In genomic region chr9:80097476-80097875, GRCh38 we compare ENCODE assay signal across 18 cellular contexts.
DNase-seq lines count a peak whose midpoint lies in the region; ATAC-seq and TF ChIP-seq lines count a peak whose summit lies in the region.
"Had no signal": no experiment of that assay in that cellular context is flagged by ENCODE, and none has a peak within 500 bp of the region (broad histone marks: within the 10 kb centered on the region; RNA-seq: fewer than 3 reads in every experiment).

No MANE protein-coding gene starts in this region.

- DNase-seq in stimulated activated naive CD8-positive, alpha-beta T cell treated with anti-CD3 and anti-CD28 coated beads, Interleukin-15, Interleukin-2, amounts not matched to agents 100 U/mL and 50 U/mL, for 24 hours: no peak
- DNase-seq in epithelial cell of esophagus (ENCODE audit: low read depth) (peak; percentile 15), spleen (no peak), lower leg skin (ENCODE audit: low spot score in 2 of 2) (no peak)
- no peak for DNase-seq in stimulated activated naive B cell treated with anti-CD40 and anti-IgM and Interleukin-4, amounts not matched to agents 10 μg/mL and 1 μg/mL and 100 μg/mL, for 72 hours
- DNase-seq: Caco-2; CD4-positive, CD25-positive, alpha-beta regulatory T cell; CD8-positive, alpha-beta T cell; DMS153; DND-41; GOT3; H9 had no signal

- no peaks in the 10 kb centered on the region for H3K27me3 ChIP-seq in spleen (replicated peaks in 1 of 7)
- H3K27me3 ChIP-seq: BLaER1 had no signal

- no peak overlapping the region for H3K4me3 Mint-ChIP-seq in stimulated activated naive CD8-positive, alpha-beta T cell treated with anti-CD3 and anti-CD28 coated beads, Interleukin-15, Interleukin-2, amounts not matched to agents 100 ng/mL and 50 ng/mL, for 24 hours
- H3K4me3 Mint-ChIP-seq in stimulated activated naive B cell treated with anti-CD40 and anti-IgM and Interleukin-4, amounts not matched to agents 10 μg/mL and 1 μg/mL and 100 μg/mL, for 72 hours: no peak overlapping the region
- H3K4me3 Mint-ChIP-seq: B cell; CD4-positive, CD25-positive, alpha-beta regulatory T cell; CD8-positive, alpha-beta T cell; H9 had no signal

- TF ChIP-seq CTCF in epithelial cell of esophagus (IDR thresholded peaks at IDR 0.05; ENCODE audit: insufficient read depth, low read depth, low read length, missing control alignments) (no peak), spleen (IDR thresholded peaks at IDR 0.05 in 8 of 11, conservative IDR thresholded peaks at IDR 0.05 in 3 of 11) (no peak), lower leg skin (IDR thresholded peaks at IDR 0.05) (no peak)

- no peaks in the 10 kb centered on the region for H3K27me3 Mint-ChIP-seq in stimulated activated naive CD8-positive, alpha-beta T cell treated with anti-CD3 and anti-CD28 coated beads, Interleukin-15, Interleukin-2, amounts not matched to agents 100 ng/mL and 50 ng/mL, for 24 hours
- no peaks in the 10 kb centered on the region for H3K27me3 Mint-ChIP-seq in stimulated activated naive B cell treated with anti-CD40 and anti-IgM and Interleukin-4, amounts not matched to agents 10 μg/mL and 1 μg/mL and 100 μg/mL, for 72 hours
- H3K27me3 Mint-ChIP-seq: B cell; CD4-positive, CD25-positive, alpha-beta regulatory T cell had no signal

- no peak for ATAC-seq in stimulated activated naive CD8-positive, alpha-beta T cell treated with anti-CD3 and anti-CD28 coated beads, Interleukin-15, Interleukin-2, amounts not matched to agents 100 U/mL and 50 U/mL, for 24 hours
- no peak for ATAC-seq in stimulated activated naive B cell treated with anti-CD40 and anti-IgM and Interleukin-4, amounts not matched to agents 10 μg/mL and 1 μg/mL and 100 μg/mL, for 72 hours (replicated peaks)
- ATAC-seq: CD8-positive, alpha-beta T cell; HCT116 had no signal

- no peaks in the 10 kb centered on the region for H3K4me1 ChIP-seq in spleen
- H3K4me1 ChIP-seq: Caco-2 had no signal

- no peak overlapping the region for H3K27ac ChIP-seq in spleen
- H3K27ac ChIP-seq: 22Rv1, BLaER1, C4-2B had no signal

- TF ChIP-seq POLR2A in spleen (IDR thresholded peaks at IDR 0.05) (no peak), lower leg skin (IDR thresholded peaks at IDR 0.05) (no peak)

- H3K27ac Mint-ChIP-seq in stimulated activated naive CD8-positive, alpha-beta T cell treated with anti-CD3 and anti-CD28 coated beads, Interleukin-15, Interleukin-2, amounts not matched to agents 100 ng/mL and 50 ng/mL, for 24 hours: peak overlapping the region; percentile 26
- H3K27ac Mint-ChIP-seq in stimulated activated naive B cell treated with anti-CD40 and anti-IgM and Interleukin-4, amounts not matched to agents 10 μg/mL and 1 μg/mL and 100 μg/mL, for 72 hours: peak overlapping the region; percentile 7
- H3K27ac Mint-ChIP-seq: B cell; CD4-positive, CD25-positive, alpha-beta regulatory T cell; CD8-positive, alpha-beta T cell; H9 had no signal

- peaks cover 25% of the 10 kb centered on the region for H3K4me1 Mint-ChIP-seq in stimulated activated naive CD8-positive, alpha-beta T cell treated with anti-CD3 and anti-CD28 coated beads, Interleukin-15, Interleukin-2, amounts not matched to agents 100 ng/mL and 50 ng/mL, for 24 hours (ENCODE audit: low read depth)
- peaks cover 20 to 40% of the 10 kb centered on the region in 2 donors for H3K4me1 Mint-ChIP-seq in stimulated activated naive B cell treated with anti-CD40 and anti-IgM and Interleukin-4, amounts not matched to agents 10 μg/mL and 1 μg/mL and 100 μg/mL, for 72 hours
- H3K4me1 Mint-ChIP-seq: CD4-positive, CD25-positive, alpha-beta regulatory T cell; H9 had no signal

- H3K36me3 ChIP-seq in spleen: no peaks in the 10 kb centered on the region
- H3K36me3 ChIP-seq: BLaER1 had no signal

- H3K9me3 ChIP-seq in spleen: peaks cover 0 to 7% (median 0%) of the 10 kb centered on the region in 8 donors
- H3K9me3 ChIP-seq: BLaER1, Caco-2 had no signal

- H3K4me3 ChIP-seq in epithelial cell of esophagus (ENCODE audit: low read length): no peak overlapping the region
- no peak overlapping the region for H3K4me3 ChIP-seq in spleen
- H3K4me3 ChIP-seq in lower leg skin (ENCODE audit: low read depth, poor library complexity, severe bottlenecking): no peak overlapping the region
- H3K4me3 ChIP-seq: BLaER1 had no signal

- 84 to 89% (median 85%) methylated on average over 4 of the region's 4 CpGs for WGBS in spleen, 5 donors
- WGBS in lower leg skin, 2 donors: 41 to 55% methylated on average over 4 of the region's 4 CpGs

- H3K36me3 Mint-ChIP-seq in stimulated activated naive CD8-positive, alpha-beta T cell treated with anti-CD3 and anti-CD28 coated beads, Interleukin-15, Interleukin-2, amounts not matched to agents 100 ng/mL and 50 ng/mL, for 24 hours (ENCODE audit: low read depth): no peaks in the 10 kb centered on the region
- peaks cover 11 to 21% of the 10 kb centered on the region in 2 donors for H3K36me3 Mint-ChIP-seq in stimulated activated naive B cell treated with anti-CD40 and anti-IgM and Interleukin-4, amounts not matched to agents 10 μg/mL and 1 μg/mL and 100 μg/mL, for 72 hours
- H3K36me3 Mint-ChIP-seq: CD4-positive, CD25-positive, alpha-beta regulatory T cell; CD8-positive, alpha-beta T cell had no signal

- intact Hi-C loops in spleen (cut with DNase I; ENCODE audit: low total_unique reads) (no loop called here), lower leg skin (cut with DNase I; ENCODE audit: low total_unique reads) (no loop called here)

- H3K9me3 Mint-ChIP-seq in stimulated activated naive CD8-positive, alpha-beta T cell treated with anti-CD3 and anti-CD28 coated beads, Interleukin-15, Interleukin-2, amounts not matched to agents 100 ng/mL and 50 ng/mL, for 24 hours: no peaks in the 10 kb centered on the region
- peaks cover 2 to 9% of the 10 kb centered on the region in 2 donors for H3K9me3 Mint-ChIP-seq in stimulated activated naive B cell treated with anti-CD40 and anti-IgM and Interleukin-4, amounts not matched to agents 10 μg/mL and 1 μg/mL and 100 μg/mL, for 72 hours
- H3K9me3 Mint-ChIP-seq: CD8-positive, alpha-beta T cell; H9 had no signal
